Comparison of ENCODE assay signal across 8 cellular contexts in the genomic region with DNA sequence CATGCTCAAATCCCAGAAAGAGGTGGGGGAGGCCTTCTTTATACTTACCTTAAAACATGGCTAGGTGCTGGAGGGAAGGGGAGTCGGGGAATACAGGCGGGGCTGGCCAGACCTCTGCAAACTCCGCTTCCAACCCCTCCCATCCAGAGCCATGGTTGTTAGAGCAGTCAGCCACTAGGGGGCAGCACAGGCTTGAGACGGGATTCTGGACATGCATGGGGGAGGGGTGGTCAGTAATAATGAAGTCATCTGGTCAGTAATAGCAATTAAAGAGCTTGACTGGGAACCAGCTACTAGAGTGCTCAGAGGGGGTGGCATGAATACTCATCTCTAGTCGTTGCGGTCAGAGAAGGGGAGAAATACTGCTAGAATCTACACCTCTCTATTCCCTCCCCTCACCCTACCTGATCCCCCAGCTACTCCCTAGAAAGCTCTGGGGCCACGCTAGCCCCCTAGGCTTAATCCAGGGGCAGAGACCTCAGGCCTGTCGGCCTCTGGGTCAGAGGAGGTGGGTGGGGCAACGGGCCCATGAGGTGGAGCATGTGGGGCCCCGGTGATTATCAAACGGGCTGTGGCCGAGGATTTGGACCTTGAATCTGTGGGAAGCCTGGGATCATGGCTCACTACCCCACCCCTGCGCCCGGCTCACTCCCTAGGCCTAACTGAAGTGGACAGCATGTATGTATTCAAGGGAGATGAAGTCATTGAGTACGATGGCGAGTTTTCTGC. TPM values are rescaled to one million over a fixed set of nuclear protein-coding genes. Genes with fewer than 3 reads are reported as not detected.
DNase-seq lines count a peak whose midpoint lies in the region; ATAC-seq and TF ChIP-seq lines count a peak whose summit lies in the region.

No MANE protein-coding gene starts in this region.

- intact Hi-C loops in PC-3 (cut with micrococcal nuclease) (loop anchor here (1.0 to 2.0 kb wide), 6 partner anchors 26 to 98 kb away; partner anchors contain the start of gene PEX19), esophagus squamous epithelium (cut with DNase I) (no loop called here)

- DNase-seq in NCI-H1436 (lab: John Stamatoyannopoulos, UW): peak; percentile 68
- no peak for DNase-seq in NCI-H1436 treated with DMSO at 0.1 percent for 48 hours (lab: John Stamatoyannopoulos, UW)
- DNase-seq in KBM-7: peak; percentile 82
- peak; percentile 96 for DNase-seq in PC-3
- peak; percentile 79 for DNase-seq in activated T-cell treated with anti-CD3 and anti-CD28 coated beads, Interleukin-2, amount 50 U/mL, for 1 hour
- peak; percentile 9 for DNase-seq in esophagus squamous epithelium (lab: John Stamatoyannopoulos, UW)
- peak; percentile 94 for DNase-seq in stimulated activated CD8-positive, alpha-beta memory T cell treated with anti-CD3 and anti-CD28 coated beads, Interleukin-4, amount 100 ng/mL, for 48 hours

- no peak for TF ChIP-seq POLR2A in esophagus squamous epithelium (IDR thresholded peaks at IDR 0.05)

- CTCF ChIA-PET in PC-3 (lab: Charles Lee): interaction anchor here (0.5 to 2.1 kb wide), 22 partner anchors 9 to 648 kb away, joined by 3 to 99 read pairs (median 4); partner anchors contain the start of gene IGSF8

- H3K9me3 ChIP-seq in PC-3 (ENCODE audit: low read length) (no peaks in the 10 kb centered on the region), esophagus squamous epithelium (no peaks in the 10 kb centered on the region), muscle layer of colon (ENCODE audit: low read length) (no peaks in the 10 kb centered on the region)

- POLR2A ChIA-PET in PC-3 (lab: Charles Lee; ENCODE audit: unreplicated experiment): interaction anchor here (0.5 kb wide), 1 partner anchor 1033 kb away, joined by 7 read pairs; the partner anchor contains the start of gene TOMM40L

- no peaks in the 10 kb centered on the region for H3K36me3 ChIP-seq in PC-3 (ENCODE audit: low read depth, low read length)
- no peaks in the 10 kb centered on the region for H3K36me3 ChIP-seq in esophagus squamous epithelium
- H3K36me3 ChIP-seq in muscle layer of colon (ENCODE audit: insufficient read depth, low read length): no peaks in the 10 kb centered on the region

- no peaks in the 10 kb centered on the region for H4K20me1 ChIP-seq in PC-3 (ENCODE audit: low read length)

- H3F3A ChIP-seq in PC-3 (ENCODE audit: low read length, unreplicated experiment): no peaks in the 10 kb centered on the region

- no peak overlapping the region for H3K4me3 ChIP-seq in PC-3 (ENCODE audit: low read length)
- no peak overlapping the region for H3K4me3 ChIP-seq in esophagus squamous epithelium
- H3K4me3 ChIP-seq in muscle layer of colon (ENCODE audit: low read depth in 1 of 2, low read length in 2 of 2): peak overlapping the region in 1 of 2 donors; percentile 49

- H2AFZ ChIP-seq in PC-3 (ENCODE audit: low read length): peak overlapping the region; percentile 54; the same call in 1 of the 2 replicates

- H3K27me3 ChIP-seq in PC-3 (ENCODE audit: low read length) (no peaks in the 10 kb centered on the region), esophagus squamous epithelium (no peaks in the 10 kb centered on the region), muscle layer of colon (ENCODE audit: control insufficient read depth in 1 of 2, insufficient read depth in 2 of 2, low read length in 2 of 2) (no peaks in the 10 kb centered on the region)

- H3K9ac ChIP-seq in PC-3 (ENCODE audit: low read length) (no peak overlapping the region), muscle layer of colon (ENCODE audit: low read length) (peak overlapping the region; percentile 54)

- no peaks in the 10 kb centered on the region for H3K9me2 ChIP-seq in PC-3 (replicated peaks; ENCODE audit: low read length)

- H3K79me2 ChIP-seq in PC-3 (ENCODE audit: low read length): no peaks in the 10 kb centered on the region

- H3K4me1 ChIP-seq in PC-3 (ENCODE audit: insufficient read depth, low read length) (peaks cover 9% of the 10 kb centered on the region; the same call in 1 of the 2 replicates), esophagus squamous epithelium (peaks cover 0 to 22% (median 7%) of the 10 kb centered on the region in 3 donors), muscle layer of colon (ENCODE audit: insufficient read depth, low read length) (peaks cover 29% of the 10 kb centered on the region)

- WGBS in esophagus squamous epithelium, 2 donors: 20 to 29% methylated on average over 8 to 15 of the region's 16 CpGs

- peak overlapping the region; percentile 26; the same call in 1 of the 2 replicates for H3K4me2 ChIP-seq in PC-3 (ENCODE audit: low read length)

- peak; percentile 88 for ATAC-seq in PC-3

- in situ Hi-C loops in KBM-7 (cut with MboI; ENCODE audit: low pct_unique_long_range_greater_than_20kb, low sequenced_read_pairs): no loop called here

- TF ChIP-seq CTCF in PC-3 (conservative IDR thresholded peaks at IDR 0.05; ENCODE audit: low read depth, low read length) (peak; percentile 98), esophagus squamous epithelium (IDR thresholded peaks at IDR 0.05) (peak; percentile 90 to 97 (median 96))

- BruUV-seq in PC-3 (replicated peaks; lab: Mats Ljungman, UMichigan): no TSS peak

- no peak overlapping the region for H3K27ac ChIP-seq in PC-3 (ENCODE audit: low read length)
- no peak overlapping the region for H3K27ac ChIP-seq in esophagus squamous epithelium
- H3K27ac ChIP-seq in muscle layer of colon (ENCODE audit: low read depth, low read length): no peak overlapping the region

RNA-seq across cellular contexts. Expression of gene CASQ1, which starts 2.9 kb away (rescaled TPM):
- 0.12 TPM in 1 of 2 replicates, not detected in the other for total RNA-seq in PC-3 (2014; rRNA removed)
- total RNA-seq in esophagus squamous epithelium: under 1 TPM in 1 of 4 donors, not detected in 3; 0.95 TPM

RNA-seq across cellular contexts. Expression of gene PEA15, which starts 11.9 kb away (rescaled TPM):
- total RNA-seq in PC-3 (2014; rRNA removed) (90.3 and 128 TPM in 2 replicates), esophagus squamous epithelium (10 to 100 TPM; 39.1 to 86.0 (median 69.8) TPM)

RNA-seq across cellular contexts. Expression of gene ATP1A4, which starts 41.9 kb away (rescaled TPM):
- total RNA-seq in PC-3 (2014; rRNA removed) (0.04 TPM in 1 of 2 replicates, not detected in the other), esophagus squamous epithelium (1 to 10 TPM in 1 of 4 donors, under 1 TPM in 1, not detected in 2; 0.19 to 1.8 TPM)
